In the genomic region with DNA sequence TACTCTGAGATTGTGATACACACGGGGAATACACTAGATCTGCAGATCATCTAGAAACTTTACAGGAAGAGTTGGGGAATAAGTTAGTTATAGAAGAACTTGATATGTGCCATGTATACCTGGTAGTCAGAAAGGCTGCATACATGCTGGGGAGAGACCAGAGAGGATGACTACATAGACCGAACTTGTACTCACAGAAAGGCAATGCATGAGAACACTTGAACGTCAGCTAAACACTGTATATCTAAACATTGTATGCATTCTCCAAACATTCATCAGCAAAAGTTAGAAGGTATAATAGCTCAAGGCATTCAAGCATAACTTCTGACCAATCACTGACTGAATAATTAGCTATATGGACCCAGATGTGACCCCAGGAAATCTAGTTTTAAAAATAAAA, we compare ENCODE assay signal across 17 cellular contexts.
"Had no signal": no experiment of that assay in that cellular context is flagged by ENCODE, and none has a peak within 500 bp of the region (broad histone marks: within the 10 kb centered on the region; RNA-seq: fewer than 3 reads in every experiment).

No MANE protein-coding gene starts in this region.

- H3K4me3 ChIP-seq: dorsolateral prefrontal cortex, stomach, testis had no signal

- ATAC-seq: activated CD8-positive, alpha-beta T cell treated with anti-CD3 and anti-CD28 coated beads, Interleukin-2, amount 10 ng/mL, durations not matched to agents 7 days and 5 days; esophagus mucosa; left ventricle myocardium superior; natural killer cell treated with Interleukin-12 subunit alpha and Interleukin-12 subunit beta and Interleukin-15 and Interleukin-18, amount 100 ng/mL, for 72 hours; right cardiac atrium had no signal

- H3K4me1 ChIP-seq: stomach, testis had no signal

- H3K27me3 ChIP-seq: dorsolateral prefrontal cortex, stomach, testis had no signal

- H3K27ac ChIP-seq: dorsolateral prefrontal cortex, stomach, testis had no signal

- H3K36me3 ChIP-seq: stomach had no signal

- H3K9me3 ChIP-seq: testis had no signal

- DNase-seq: activated CD4-positive, alpha-beta T cell treated with anti-CD3 and anti-CD28 coated beads, Interleukin-2, amount 10 ng/mL, durations not matched to agents 24 days and 14 days; activated CD4-positive, CD25-positive, alpha-beta regulatory T cell; activated CD8-positive, alpha-beta memory T cell treated with anti-CD3 and anti-CD28 coated beads, Interleukin-2, amount 50 U/mL, for 48 hours; activated CD8-positive, alpha-beta T cell treated with anti-CD3 and anti-CD28 coated beads, Interleukin-2, amount 10 ng/mL, durations not matched to agents 7 days and 5 days; activated gamma-delta T cell treated with Interleukin-2 at 50 U/mL for 16 hours; amygdala; dorsolateral prefrontal cortex; hypothalamus; left ventricle myocardium superior; nucleus accumbens; right cardiac atrium; small intestine; stomach; SW 1271; testis had no signal
